In genomic region chr5:88671808-88672499, GRCh38 we compare ENCODE assay signal across 12 cellular contexts.
DNase-seq lines count a peak whose midpoint lies in the region; FAIRE-seq and TF ChIP-seq lines count a peak whose summit lies in the region.
"Had no signal": no experiment of that assay in that cellular context is flagged by ENCODE, and none has a peak within 500 bp of the region (broad histone marks: within the 10 kb centered on the region; RNA-seq: fewer than 3 reads in every experiment).

No MANE protein-coding gene starts in this region.

- TF ChIP-seq POLR2A in GM12891 (IDR thresholded peaks at IDR 0.05; ENCODE audit: low read depth, low read length) = no peak

- peak overlapping the region; percentile 96 for H3K9ac ChIP-seq in neural cell (ENCODE audit: low read length)

- H3K9me3 ChIP-seq in MG63 = no peaks in the 10 kb centered on the region
- H3K9me3 ChIP-seq in neural cell (ENCODE audit: low read length) = no peaks in the 10 kb centered on the region
- H3K9me3 ChIP-seq: Caco-2 had no signal

- H3K9me2 ChIP-seq in neural cell (ENCODE audit: insufficient read depth, low read length) = no peaks in the 10 kb centered on the region

- no peak for TF ChIP-seq CTCF in coronary artery (IDR thresholded peaks at IDR 0.05)
- TF ChIP-seq CTCF in neural cell (IDR thresholded peaks at IDR 0.05; ENCODE audit: poor library complexity, severe bottlenecking) = no peak

- no peak for TF ChIP-seq RAD21 in neural cell (conservative IDR thresholded peaks at IDR 0.05)

- no peak for TF ChIP-seq EP300 in neural cell (conservative IDR thresholded peaks at IDR 0.05; ENCODE audit: poor library complexity, severe bottlenecking)

- H4K20me1 ChIP-seq in neural cell (ENCODE audit: insufficient read depth) = no peaks in the 10 kb centered on the region

- H3K27ac ChIP-seq in coronary artery (no peak overlapping the region), neural cell (ENCODE audit: low read length) (peak overlapping the region; percentile 100)
- H3K27ac ChIP-seq: cardiac muscle cell had no signal

- H3K36me3 ChIP-seq in MG63 (peaks cover 25% of the 10 kb centered on the region), neural cell (ENCODE audit: insufficient read depth, low read length) (no peaks in the 10 kb centered on the region)
- H3K36me3 ChIP-seq: cardiac muscle cell had no signal

- H2AFZ ChIP-seq in neural cell (ENCODE audit: low read depth, low read length) = no peak overlapping the region

- H3F3A ChIP-seq in neural cell (ENCODE audit: insufficient read depth, low read length, poor library complexity, severe bottlenecking) = peaks cover 6% of the 10 kb centered on the region

- no peak for FAIRE-seq in GM12891 (lab: Jason Lieb, UNC)

- peaks cover 92% of the 10 kb centered on the region for H3K79me2 ChIP-seq in neural cell (replicated peaks; ENCODE audit: insufficient read depth, low read length)

- H3K27me3 ChIP-seq in MG63 (no peaks in the 10 kb centered on the region), neural cell (ENCODE audit: insufficient read depth, low read depth, low read length) (no peaks in the 10 kb centered on the region)

- DNase-seq in GM12891 (ENCODE audit: insufficient read length, low spot score) (no peak), MG63 (peak; percentile 48), coronary artery (ENCODE audit: low spot score) (no peak), COLO668 (lab: John Stamatoyannopoulos, UW; ENCODE audit: unreplicated experiment) (no peak), NCI-H510A (lab: John Stamatoyannopoulos, UW) (no peak), GF-D8 (lab: John Stamatoyannopoulos, UW) (no peak)
- DNase-seq: activated CD4-positive, CD25-positive, alpha-beta regulatory T cell; Caco-2; NCI-H446 treated with DMSO at 0.1 percent for 48 hours; occipital lobe had no signal

- peak overlapping the region; percentile 95 for H3K4me2 ChIP-seq in neural cell (ENCODE audit: low read length)

- H3K4me3 ChIP-seq in MG63 (peak overlapping the region; percentile 69), coronary artery (peak overlapping the region; percentile 49), neural cell (ENCODE audit: low read length) (peak overlapping the region; percentile 82)
- H3K4me3 ChIP-seq: cardiac muscle cell had no signal

TF ChIP-seq in GM12891, 5 proteins besides CTCF, POLR2A, EP300 and RAD21:
- TF ChIP-seq SPI1 (IDR thresholded peaks at IDR 0.05; ENCODE audit: low read depth, low read length) = peak; percentile 59
- no peak for TF ChIP-seq PAX5 (IDR thresholded peaks at IDR 0.05; ENCODE audit: insufficient read depth, low read length, severe bottlenecking)
- TF ChIP-seq TAF1 (IDR thresholded peaks at IDR 0.05; ENCODE audit: low read depth, low read length) = no peak
- TF ChIP-seq POU2F2 (IDR thresholded peaks at IDR 0.05; ENCODE audit: low read depth, low read length) = no peak
TF ChIP-seq in GM12891: peak in this region for 1.

TF ChIP-seq in neural cell, 6 proteins besides CTCF, POLR2A, EP300 and RAD21:
- no peak for TF ChIP-seq SMC3 (conservative IDR thresholded peaks at IDR 0.05; ENCODE audit: poor library complexity)
- peak; percentile 46 for TF ChIP-seq TAF1 (IDR thresholded peaks at IDR 0.05; ENCODE audit: low read depth)
- TF ChIP-seq EZH2 (IDR thresholded peaks at IDR 0.05; ENCODE audit: borderline replicate concordance, insufficient read depth, low read length, poor library complexity, severe bottlenecking) = no peak
- TF ChIP-seq POLR2AphosphoS5 (IDR thresholded peaks at IDR 0.05) = peak; percentile 4
- no peak for TF ChIP-seq MXI1 (conservative IDR thresholded peaks at IDR 0.05; ENCODE audit: poor library complexity, severe bottlenecking)
- peak; percentile 77 for TF ChIP-seq REST (IDR thresholded peaks at IDR 0.05; ENCODE audit: borderline replicate concordance)
